In the genomic region with DNA sequence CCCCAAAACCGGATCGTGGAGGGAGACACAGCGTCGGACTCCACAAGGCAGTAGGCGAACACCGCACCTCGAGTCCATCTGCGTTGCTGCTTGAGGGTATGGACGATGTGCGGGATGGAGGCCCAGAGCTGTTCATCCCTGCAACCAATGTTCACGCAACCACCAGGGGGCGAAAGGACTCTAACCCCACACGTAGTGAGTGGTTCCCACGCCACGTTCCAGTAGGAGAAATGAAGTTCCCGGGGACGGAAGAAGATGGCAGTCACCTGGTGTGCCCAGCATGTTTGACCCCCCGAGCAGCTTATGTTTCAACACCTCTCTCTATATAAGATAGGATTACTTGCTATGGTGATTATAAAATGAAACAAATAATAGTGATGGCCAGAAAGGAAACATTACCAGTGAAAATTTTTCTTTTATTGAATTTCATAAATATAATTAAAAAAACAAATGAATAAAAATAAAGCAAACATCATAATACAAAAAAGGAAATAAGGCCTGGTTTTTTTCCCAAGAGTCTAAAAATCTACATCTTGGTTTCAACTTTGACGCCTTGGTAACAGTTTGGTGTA, we compare ENCODE assay signal across 8 cellular contexts.
DNase-seq lines count a peak whose midpoint lies in the region; ATAC-seq and TF ChIP-seq lines count a peak whose summit lies in the region.

No MANE protein-coding gene starts in this region.

- H3K27me3 Mint-ChIP-seq in CD4-positive, alpha-beta memory T cell: peaks cover 10 to 11% of the 10 kb centered on the region in 2 donors

- POLR2A ChIA-PET in CD4-positive, alpha-beta memory T cell (lab: Charles Lee; ENCODE audit: partially characterized antibody): no interaction called here

- H3K79me2 ChIP-seq in OCI-LY3 (ENCODE audit: low read length): no peaks in the 10 kb centered on the region

- H2AFZ ChIP-seq in OCI-LY3 (ENCODE audit: low read depth, low read length): no peak overlapping the region

- H3K9me3 ChIP-seq in CD4-positive, alpha-beta memory T cell (ENCODE audit: control insufficient read depth in 1 of 2, low read length in 2 of 2): no peaks in the 10 kb centered on the region
- no peaks in the 10 kb centered on the region for H3K9me3 ChIP-seq in OCI-LY3 (ENCODE audit: insufficient read depth, low read length)

- H3K27me3 ChIP-seq in CD4-positive, alpha-beta memory T cell (ENCODE audit: insufficient read depth, low read length): peaks cover 11% of the 10 kb centered on the region
- no peaks in the 10 kb centered on the region for H3K27me3 ChIP-seq in OCI-LY3 (ENCODE audit: low read depth, low read length)

- H3K4me2 ChIP-seq in OCI-LY3 (ENCODE audit: low read length): no peak overlapping the region

- intact Hi-C loops in CD4-positive, alpha-beta memory T cell (cut with micrococcal nuclease): no loop called here
- intact Hi-C loops in posterior vena cava (cut with DNase I): loop anchor here (5.0 to 10.0 kb wide), 2 partner anchors 456 to 609 kb away; no protein-coding TSS in a partner anchor

- no peaks in the 10 kb centered on the region for H4K20me1 ChIP-seq in OCI-LY3 (ENCODE audit: insufficient read depth, low read length)

- H3K27ac Mint-ChIP-seq in CD4-positive, alpha-beta memory T cell: no peak overlapping the region

- no peak overlapping the region for H3K9ac ChIP-seq in OCI-LY3 (ENCODE audit: low read length)

- H3K4me3 ChIP-seq in CD4-positive, alpha-beta memory T cell (ENCODE audit: low read length in 2 of 2): no peak overlapping the region
- H3K4me3 ChIP-seq in HFF-Myc (replicated peaks; ENCODE audit: low read depth, low read length) (no peak overlapping the region), OCI-LY3 (ENCODE audit: low read length) (no peak overlapping the region)

- ATAC-seq in GM21367 (IDR thresholded peaks at IDR 0.05; ENCODE audit: unreplicated experiment) (no peak), GM19328 (IDR thresholded peaks at IDR 0.05; ENCODE audit: unreplicated experiment) (no peak)

- DNase-seq in CD4-positive, alpha-beta memory T cell: peak in 4 of 5 donors; percentile 7 to 28 (median 10)
- DNase-seq in HFF-Myc (ENCODE audit: extremely low read depth, low read depth): peak; percentile 56
- DNase-seq in activated naive CD4-positive, alpha-beta T cell treated with Interleukin-2 at 50 U/mL for 16 hours: peak; percentile 39
- peak; percentile 78 for DNase-seq in glomerular visceral epithelial cell (ENCODE audit: extremely low spot score)
- peak; percentile 88 for DNase-seq in posterior vena cava (ENCODE audit: low spot score)

- H3K9me3 Mint-ChIP-seq in CD4-positive, alpha-beta memory T cell: no peaks in the 10 kb centered on the region

- H3K27ac ChIP-seq in CD4-positive, alpha-beta memory T cell (ENCODE audit: low read depth, low read length): no peak overlapping the region
- H3K27ac ChIP-seq in OCI-LY3 (ENCODE audit: low read length): no peak overlapping the region

- no peaks in the 10 kb centered on the region for H3K4me1 Mint-ChIP-seq in CD4-positive, alpha-beta memory T cell

- no peaks in the 10 kb centered on the region for H3K36me3 ChIP-seq in CD4-positive, alpha-beta memory T cell (ENCODE audit: insufficient read depth, low read length)
- H3K36me3 ChIP-seq in OCI-LY3 (replicated peaks; ENCODE audit: low read depth, low read length): no peaks in the 10 kb centered on the region

- CTCF ChIA-PET in CD4-positive, alpha-beta memory T cell (lab: Charles Lee; ENCODE audit: partially characterized antibody): interaction anchor here (1.7 to 4.6 kb wide), 5 partner anchors 8 to 610 kb away, joined by 3 to 18 read pairs (median 4); no protein-coding TSS in a partner anchor

- TF ChIP-seq CTCF in HFF-Myc (IDR thresholded peaks at IDR 0.05; ENCODE audit: low read depth, low read length, missing control alignments): peak; percentile 82
- peak; percentile 26 for TF ChIP-seq CTCF in OCI-LY3 (IDR thresholded peaks at IDR 0.05; ENCODE audit: low read depth, low read length)

- H3K4me3 Mint-ChIP-seq in CD4-positive, alpha-beta memory T cell: no peak overlapping the region

- H3K4me1 ChIP-seq in CD4-positive, alpha-beta memory T cell (ENCODE audit: insufficient read depth, low read length): peaks cover 3% of the 10 kb centered on the region
- H3K4me1 ChIP-seq in OCI-LY3 (ENCODE audit: low read length): no peaks in the 10 kb centered on the region

- no peaks in the 10 kb centered on the region for H3K36me3 Mint-ChIP-seq in CD4-positive, alpha-beta memory T cell

Comparison
In these comparisons a context has a peak if more than half of its experiments do, and no peak if none do; other contexts are left out.
1. DNase-seq: peak in every context shown above with its lines; median percentile 88 in posterior vena cava; 78 in glomerular visceral epithelial cell; 56 in HFF-Myc; 39 in activated naive CD4-positive, alpha-beta T cell treated with Interleukin-2 at 50 U/mL for 16 hours; 10 in CD4-positive, alpha-beta memory T cell.